25 cellular contexts compared by ENCODE assay signal in the genomic region with DNA sequence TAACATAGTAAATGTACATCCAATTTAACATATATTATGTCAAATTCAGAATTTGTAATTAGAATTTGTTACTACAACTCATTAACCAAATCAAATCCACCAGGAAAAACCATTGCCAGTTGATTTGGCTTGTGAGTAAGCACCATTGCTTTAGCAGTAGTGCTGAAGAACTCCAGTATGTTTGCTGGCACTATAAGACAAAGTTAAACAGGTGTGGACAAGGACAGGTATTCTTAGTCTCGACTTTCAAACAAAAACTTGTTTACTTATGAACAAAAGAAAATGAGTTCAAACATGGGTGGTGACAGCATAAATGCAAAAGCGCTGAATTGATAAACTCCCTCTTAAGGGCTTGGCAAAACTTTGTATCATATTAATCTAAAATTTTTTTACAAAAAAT. TPM values are rescaled to one million over a fixed set of nuclear protein-coding genes. Genes with fewer than 3 reads are reported as not detected.
A peak's percentile ranks its signal among the peaks of the same experiment; 100 is the strongest.
DNase-seq lines count a peak whose midpoint lies in the region; ATAC-seq, FAIRE-seq and TF ChIP-seq lines count a peak whose summit lies in the region.
"Had no signal": no experiment of that assay in that cellular context is flagged by ENCODE, and none has a peak within 500 bp of the region (broad histone marks: within the 10 kb centered on the region; RNA-seq: fewer than 3 reads in every experiment).

No MANE protein-coding gene starts in this region.

- DNase-seq in DMS53 (lab: John Stamatoyannopoulos, UW) (peak; percentile 29), DMS53 treated with DMSO at 0.1 percent for 48 hours (lab: John Stamatoyannopoulos, UW; ENCODE audit: unreplicated experiment) (no peak), H1 (ENCODE audit: low read depth in 1 of 2, low spot score in 2 of 2) (no peak), keratinocyte (ENCODE audit: low read depth, low spot score) (no peak), stomach (no peak), heart left ventricle (no peak)
- DNase-seq in activated CD8-positive, alpha-beta T cell treated with anti-CD3 and anti-CD28 coated beads for 36 hours = no peak
- DNase-seq: 8988T, ACHN, BE2C, Calu3, GM23248, H9, Kasumi-1, NCI-H1105 treated with DMSO at 0.1 percent for 48 hours, NCI-H146, NCI-H1930, NCI-H748 treated with DMSO at 0.1 percent for 48 hours, SK-N-SH had no signal

- no peak overlapping the region for H3K23ac ChIP-seq in H1 (ENCODE audit: insufficient read length)

- no peak overlapping the region for H3K14ac ChIP-seq in H1 (ENCODE audit: insufficient read length)

- no peak overlapping the region for H3K56ac ChIP-seq in H1 (replicated peaks; ENCODE audit: insufficient read length, low read depth, low read length)

- H3K9ac ChIP-seq in H1 (replicated peaks in 1 of 4; ENCODE audit: extremely low read depth in 1 of 4, low read depth in 3 of 4, low read length in 3 of 4) (no peak overlapping the region), keratinocyte (ENCODE audit: control insufficient read depth, extremely low read depth, insufficient read depth, low read length) (no peak overlapping the region)
- H3K9ac ChIP-seq: GM23248, SK-N-SH had no signal

- POLR2A ChIA-PET in H1 (lab: Charles Lee; ENCODE audit: partially characterized antibody) = no interaction called here
- POLR2A ChIA-PET in activated CD8-positive, alpha-beta T cell treated with anti-CD3 and anti-CD28 coated beads for 36 hours (lab: Charles Lee) = no interaction called here

- H3K4me3 Mint-ChIP-seq in activated CD8-positive, alpha-beta T cell treated with anti-CD3 and anti-CD28 coated beads for 36 hours = no peak overlapping the region
- H3K4me3 Mint-ChIP-seq: H9 had no signal

- H3K36me3 Mint-ChIP-seq in activated CD8-positive, alpha-beta T cell treated with anti-CD3 and anti-CD28 coated beads for 36 hours (ENCODE audit: low read depth) = no peaks in the 10 kb centered on the region

- H4K5ac ChIP-seq in H1 (ENCODE audit: insufficient read length, low read depth, low read length) = no peak overlapping the region

- no peak overlapping the region for H2BK5ac ChIP-seq in H1 (ENCODE audit: low read depth, low read length)

- H3K4me3 ChIP-seq in H1 (ENCODE audit: extremely low read depth in 1 of 4, insufficient read depth in 2 of 4, low read depth in 3 of 4, low read length in 4 of 4) (no peak overlapping the region), keratinocyte (ENCODE audit: control insufficient read depth in 2 of 3, extremely low read depth in 1 of 3, insufficient read depth in 2 of 3, low read depth in 1 of 3, low read length in 3 of 3) (no peak overlapping the region), stomach (no peak overlapping the region), heart left ventricle (no peak overlapping the region)
- H3K4me3 ChIP-seq: GM23248, K562 had no signal

- H4K20me1 ChIP-seq in H1 (replicated peaks in 1 of 2; ENCODE audit: control insufficient read depth in 1 of 2, insufficient read depth in 2 of 2, low read length in 2 of 2) = no peaks in the 10 kb centered on the region
- H4K20me1 ChIP-seq in keratinocyte (ENCODE audit: control insufficient read depth, extremely low read depth, insufficient read depth, low read length) = no peaks in the 10 kb centered on the region

- peak; percentile 24 for FAIRE-seq in H1 (lab: Jason Lieb, UNC)
- FAIRE-seq in keratinocyte (lab: Jason Lieb, UNC) = peak; percentile 46
- FAIRE-seq: K562, RCC 7860 had no signal

- H3K4me1 ChIP-seq in H1 (replicated peaks in 1 of 4; ENCODE audit: control insufficient read depth in 3 of 4, insufficient read depth in 4 of 4, low read length in 3 of 4) = no peaks in the 10 kb centered on the region
- peaks cover 20% of the 10 kb centered on the region for H3K4me1 ChIP-seq in keratinocyte (ENCODE audit: control insufficient read depth, extremely low read depth, insufficient read depth, low read length)
- peaks cover 3 to 24% (median 11%) of the 10 kb centered on the region in 4 donors for H3K4me1 ChIP-seq in stomach
- no peaks in the 10 kb centered on the region for H3K4me1 ChIP-seq in heart left ventricle
- H3K4me1 ChIP-seq: BE2C had no signal

- H2BK20ac ChIP-seq in H1 (ENCODE audit: low read length) = no peak overlapping the region

- TF ChIP-seq CTCF in H1 (IDR thresholded peaks at IDR 0.05; ENCODE audit: control extremely low read depth in 1 of 3, insufficient read depth in 1 of 3, low read depth in 1 of 3, low read length in 3 of 3) (no peak), keratinocyte (optimal IDR thresholded peaks at IDR 0.05 in 1 of 3, IDR thresholded peaks at IDR 0.05 in 1 of 3, conservative IDR thresholded peaks at IDR 0.05 in 1 of 3; ENCODE audit: extremely low read depth in 1 of 3, insufficient read depth in 2 of 3, low read length in 3 of 3) (no peak), stomach (IDR thresholded peaks at IDR 0.05) (no peak), heart left ventricle (IDR thresholded peaks at IDR 0.05) (no peak)
- no peak for TF ChIP-seq CTCF in activated CD8-positive, alpha-beta T cell treated with anti-CD3 and anti-CD28 coated beads for 36 hours (IDR thresholded peaks at IDR 0.05)

- no peak for TF ChIP-seq POLR2A in H1 (IDR thresholded peaks at IDR 0.05; ENCODE audit: control extremely low read depth in 1 of 2, low read depth in 2 of 2, low read length in 2 of 2)
- no peak for TF ChIP-seq POLR2A in stomach (IDR thresholded peaks at IDR 0.05)
- no peak for TF ChIP-seq POLR2A in heart left ventricle (IDR thresholded peaks at IDR 0.05)

- no peak overlapping the region for H3K4ac ChIP-seq in H1 (replicated peaks; ENCODE audit: insufficient read length, low read depth, low read length)

- CTCF ChIA-PET in H1 (lab: Charles Lee; ENCODE audit: partially characterized antibody) = interaction anchor here (0.6 to 1.3 kb wide), 2 partner anchors 10 to 25 kb away, joined by 3 read pairs; no protein-coding TSS in a partner anchor
- CTCF ChIA-PET in activated CD8-positive, alpha-beta T cell treated with anti-CD3 and anti-CD28 coated beads for 36 hours (lab: Charles Lee) = no interaction called here

- dilution Hi-C loops in keratinocyte (cut with MboI; ENCODE audit: extremely low pct_ligation_motif_present, low sequenced_read_pairs) = no loop called here

- no peaks in the 10 kb centered on the region for H3K4me1 Mint-ChIP-seq in activated CD8-positive, alpha-beta T cell treated with anti-CD3 and anti-CD28 coated beads for 36 hours (ENCODE audit: low read depth)
- H3K4me1 Mint-ChIP-seq: H9 had no signal

- no peaks in the 10 kb centered on the region for H3K23me2 ChIP-seq in H1 (ENCODE audit: low read depth, low read length)

- 88% methylated on average over 2 of the region's 2 CpGs; no CpG with 5 or more reads in 1 of the 2 experiments for WGBS in H1 (ENCODE audit: extremely low coverage in 1 of 2, insufficient coverage in 1 of 2, insufficient read length in 1 of 2, insufficient replicate concordance in 2 of 2, low coverage in 1 of 2, low lambda C conversion rate in 2 of 2, missing lambda C conversion rate in 1 of 2), 2 experiments
- 23 to 50% (median 31%) methylated on average over 2 of the region's 2 CpGs for WGBS in stomach, 5 donors
- WGBS in heart left ventricle, 4 donors = 70 to 79% (median 73%) methylated on average over 2 of the region's 2 CpGs

- no peak for TF ChIP-seq RAD21 in H1 (IDR thresholded peaks at IDR 0.05 in 1 of 2, conservative IDR thresholded peaks at IDR 0.05 in 1 of 2; ENCODE audit: low read depth in 2 of 2, low read length in 2 of 2)

- no peak overlapping the region for H2BK15ac ChIP-seq in H1 (ENCODE audit: low read length)

- no peaks in the 10 kb centered on the region for H3K9me1 ChIP-seq in keratinocyte (ENCODE audit: control insufficient read depth, extremely low read depth, insufficient read depth, low read length)

- H3K27me3 ChIP-seq in H1 (replicated peaks in 1 of 4; ENCODE audit: control insufficient read depth in 3 of 4, extremely low read depth in 1 of 4, insufficient read depth in 3 of 4, low read length in 3 of 4) (no peaks in the 10 kb centered on the region), keratinocyte (ENCODE audit: control insufficient read depth, extremely low read depth, insufficient read depth, low read length) (no peaks in the 10 kb centered on the region), stomach (no peaks in the 10 kb centered on the region), heart left ventricle (no peaks in the 10 kb centered on the region)
- H3K27me3 ChIP-seq: BE2C had no signal

- H2BK120ac ChIP-seq in H1 (replicated peaks; ENCODE audit: low read depth, low read length) = no peak overlapping the region

- H3K36me3 ChIP-seq in H1 (ENCODE audit: control insufficient read depth in 2 of 4, insufficient read depth in 4 of 4, low read length in 3 of 4) (no peaks in the 10 kb centered on the region), keratinocyte (ENCODE audit: control insufficient read depth in 2 of 2, extremely low read depth in 1 of 2, insufficient read depth in 2 of 2, low read length in 2 of 2) (no peaks in the 10 kb centered on the region), stomach (no peaks in the 10 kb centered on the region), heart left ventricle (no peaks in the 10 kb centered on the region)
- H3K36me3 ChIP-seq: BE2C had no signal

- H3K27me3 Mint-ChIP-seq in activated CD8-positive, alpha-beta T cell treated with anti-CD3 and anti-CD28 coated beads for 36 hours = peaks cover 8% of the 10 kb centered on the region

- no peaks in the 10 kb centered on the region for H3K9me3 Mint-ChIP-seq in activated CD8-positive, alpha-beta T cell treated with anti-CD3 and anti-CD28 coated beads for 36 hours
- H3K9me3 Mint-ChIP-seq: H9 had no signal

- no peak overlapping the region for H4K91ac ChIP-seq in H1 (replicated peaks; ENCODE audit: insufficient read length, low read length)

- no peak overlapping the region for H3K18ac ChIP-seq in H1 (ENCODE audit: extremely low read depth, low read length)

- H3K27ac Mint-ChIP-seq in activated CD8-positive, alpha-beta T cell treated with anti-CD3 and anti-CD28 coated beads for 36 hours = no peak overlapping the region
- H3K27ac Mint-ChIP-seq: H9 had no signal

- TF ChIP-seq EP300 in H1 (IDR thresholded peaks at IDR 0.05; ENCODE audit: borderline replicate concordance in 1 of 2, low read depth in 2 of 2, low read length in 2 of 2) = no peak
- no peak for TF ChIP-seq EP300 in stomach (IDR thresholded peaks at IDR 0.05)

- no peaks in the 10 kb centered on the region for H3K9me3 ChIP-seq in H1 (ENCODE audit: insufficient read depth in 2 of 2, low read depth in 1 of 2, low read length in 1 of 2)
- H3K9me3 ChIP-seq in keratinocyte (ENCODE audit: control insufficient read depth, low read depth, low read length) = no peaks in the 10 kb centered on the region
- no peaks in the 10 kb centered on the region for H3K9me3 ChIP-seq in stomach
- no peaks in the 10 kb centered on the region for H3K9me3 ChIP-seq in heart left ventricle
- H3K9me3 ChIP-seq: BE2C, SK-N-SH had no signal

- H3K79me2 ChIP-seq in H1 (ENCODE audit: control insufficient read depth in 1 of 2, insufficient read depth in 2 of 2, low read length in 2 of 2) (no peaks in the 10 kb centered on the region), keratinocyte (ENCODE audit: control insufficient read depth, insufficient read depth, low read length) (no peaks in the 10 kb centered on the region)

- no peaks in the 10 kb centered on the region for H3K79me1 ChIP-seq in H1 (ENCODE audit: low read depth, low read length)

- no peak overlapping the region for H4K8ac ChIP-seq in H1 (ENCODE audit: extremely low read depth, insufficient read depth, low read length)

- no peak overlapping the region for H2BK12ac ChIP-seq in H1 (ENCODE audit: low read depth, low read length)

- intact Hi-C loops in stomach (cut with DNase I; ENCODE audit: low total_unique reads) = no loop called here
- intact Hi-C loops in heart left ventricle (cut with DNase I) = no loop called here
- intact Hi-C loops in activated CD8-positive, alpha-beta T cell treated with anti-CD3 and anti-CD28 coated beads for 36 hours (cut with micrococcal nuclease) = no loop called here

- no peak overlapping the region for H2AFZ ChIP-seq in H1 (ENCODE audit: low read length)
- H2AFZ ChIP-seq in keratinocyte (ENCODE audit: control insufficient read depth, low read length) = no peak overlapping the region
- H2AFZ ChIP-seq: GM23248 had no signal

- H2AK5ac ChIP-seq in H1 (ENCODE audit: low read depth, low read length) = no peak overlapping the region

- no peak overlapping the region for H3K27ac ChIP-seq in H1 (ENCODE audit: low read depth, low read length)
- H3K27ac ChIP-seq in keratinocyte (ENCODE audit: control insufficient read depth, insufficient read depth, low read length) = no peak overlapping the region
- H3K27ac ChIP-seq in stomach = peak overlapping the region in 4 of 5 donors; percentile 2 to 53 (median 47)
- H3K27ac ChIP-seq in heart left ventricle = no peak overlapping the region
- H3K27ac ChIP-seq: GM23248 had no signal

- H3K4me2 ChIP-seq in H1 (ENCODE audit: insufficient read depth in 1 of 2, low read depth in 2 of 2, low read length in 2 of 2) = no peak overlapping the region
- no peak overlapping the region for H3K4me2 ChIP-seq in keratinocyte (ENCODE audit: control insufficient read depth, extremely low read depth, insufficient read depth, low read depth, low read length)
- H3K4me2 ChIP-seq: SK-N-SH had no signal

- no peak for ATAC-seq in heart left ventricle
- no peak for ATAC-seq in HG02885 (IDR thresholded peaks at IDR 0.05; ENCODE audit: poor library complexity, unreplicated experiment)
- no peak for ATAC-seq in activated CD8-positive, alpha-beta T cell treated with anti-CD3 and anti-CD28 coated beads for 36 hours
- ATAC-seq: K562 had no signal

RNA-seq across cellular contexts. Expression of a gene that starts 1.3 kb away (rescaled TPM):
- total RNA-seq in H1 (2021; fragmentation: NEBNext Ultra II Directional; extraction: Animal tissue kit (Norgen Biotek cat#: 25700)) = not detected in 2 replicates
- polyA plus RNA-seq in H1 (2011; rRNA removed) = not detected in 2 replicates
- not detected for polyA plus RNA-seq in H1 (2011; cell fraction: cytosol; rRNA removed)
- polyA plus RNA-seq in H1 (2011; cell fraction: nucleus; rRNA removed) = not detected
- not detected in 4 replicates for polyA plus RNA-seq in H1 (2012, experiment 1 of 2)
- not detected for polyA plus RNA-seq in H1 (2012, experiment 2 of 2)
- not detected for polyA plus RNA-seq in H1 (2013, experiment 1 of 2)
- polyA plus RNA-seq in H1 (2013, experiment 2 of 2) = not detected
- polyA minus RNA-seq in H1 (2011; rRNA and poly(A)+ RNA removed) = not detected in 2 replicates
- not detected for polyA minus RNA-seq in H1 (2011; cell fraction: cytosol; rRNA and poly(A)+ RNA removed)
- not detected for polyA minus RNA-seq in H1 (2011; cell fraction: nucleus; rRNA and poly(A)+ RNA removed)
- 0.16 to 2.2 TPM (median 0.56 TPM) in 3 replicates for polyA plus RNA-seq in keratinocyte
- 1.3 TPM for polyA plus RNA-seq in keratinocyte (2011; ENCODE audit: low read depth)
- 0.19 and 0.32 TPM in 2 replicates for polyA plus RNA-seq in keratinocyte (2011; cell fraction: cytosol; rRNA removed)
- polyA plus RNA-seq in keratinocyte (2011; cell fraction: nucleus; rRNA removed) = 0.51 and 0.85 TPM in 2 replicates
- polyA plus RNA-seq in keratinocyte (2012; ENCODE audit: low replicate concordance) = 0.06 and 0.93 TPM in 2 replicates
- 1.6 TPM in 1 of 3 replicates, not detected in the others for polyA minus RNA-seq in keratinocyte
- polyA minus RNA-seq in keratinocyte (2011; cell fraction: cytosol; rRNA and poly(A)+ RNA removed) = not detected
- 0.78 TPM in 1 of 2 replicates, not detected in the other for polyA minus RNA-seq in keratinocyte (2011; cell fraction: nucleus; rRNA and poly(A)+ RNA removed)
- 10 to 100 TPM in 1 of 5 donors, 1 to 10 TPM in 3, not detected in 1; 1.3 to 20.6 (median 4.4) TPM for total RNA-seq in stomach
- polyA plus RNA-seq in stomach = 10 to 100 TPM in 2 of 3 donors, 1 to 10 TPM in 1; 1.2 to 84.2 (median 62.2) TPM
- not detected for total RNA-seq in heart left ventricle
- not detected for polyA plus RNA-seq in heart left ventricle
- not detected for total RNA-seq in activated CD8-positive, alpha-beta T cell treated with anti-CD3 and anti-CD28 coated beads for 36 hours
- total RNA-seq: Calu3, GM23248, H9, HT1080, K562, MCF 10A, NCI-H460 had no signal
- polyA plus RNA-seq: GM23248, K562, SK-N-SH had no signal

Comparison
In these comparisons a context has a peak if more than half of its experiments do, and no peak if none do; other contexts are left out.
1. H3K27ac ChIP-seq: peak in stomach (4 of 5); none in H1 (single experiment), keratinocyte (single experiment) and heart left ventricle (0 of 12).